9 cellular contexts compared by ENCODE assay signal in genomic region chr13:44576396-44577235, GRCh38. TPM values are rescaled to one million over a fixed set of nuclear protein-coding genes. Genes with fewer than 3 reads are reported as not detected.
DNase-seq lines count a peak whose midpoint lies in the region; ATAC-seq, FAIRE-seq and TF ChIP-seq lines count a peak whose summit lies in the region.
"Had no signal": no experiment of that assay in that cellular context is flagged by ENCODE, and none has a peak within 500 bp of the region (broad histone marks: within the 10 kb centered on the region; RNA-seq: fewer than 3 reads in every experiment).

No MANE protein-coding gene starts in this region.

- WGBS in body of pancreas, 2 donors, result 1% methylated on average over 100 of the region's 109 CpGs; no CpG with 5 or more reads in 1 of the 2 donors

- TF ChIP-seq POLR2A in body of pancreas (IDR thresholded peaks at IDR 0.05), result peak; percentile 50 to 73 (median 73)

- H3K27me3 ChIP-seq in body of pancreas (no peaks in the 10 kb centered on the region), keratinocyte (ENCODE audit: control insufficient read depth, extremely low read depth, insufficient read depth, low read length) (no peaks in the 10 kb centered on the region)

- DNase-seq in SW480 (ENCODE audit: low spot score), result peak; percentile 5
- DNase-seq in body of pancreas, result peak; percentile 19 to 41 (median 26)
- DNase-seq in keratinocyte (ENCODE audit: low read depth, low spot score), result no peak
- DNase-seq in stimulated activated CD4-positive, alpha-beta T cell treated with anti-CD3 and anti-CD28 coated beads, Interleukin-2, amount 100 ng/mL, for 48 hours, result peak; percentile 18 to 24
- no peak for DNase-seq in GF-D8 (lab: John Stamatoyannopoulos, UW)
- DNase-seq in glomerular visceral epithelial cell (ENCODE audit: extremely low spot score), result no peak

- H2AFZ ChIP-seq in keratinocyte (ENCODE audit: control insufficient read depth, low read length), result peak overlapping the region; percentile 70

- H3K27ac ChIP-seq in body of pancreas (peak overlapping the region; percentile 92 to 98 (median 96)), keratinocyte (ENCODE audit: control insufficient read depth, insufficient read depth, low read length) (peak overlapping the region; percentile 72)

- peaks cover 2% of the 10 kb centered on the region for H4K20me1 ChIP-seq in keratinocyte (ENCODE audit: control insufficient read depth, extremely low read depth, insufficient read depth, low read length)

- H3K9ac ChIP-seq in keratinocyte (ENCODE audit: control insufficient read depth, extremely low read depth, insufficient read depth, low read length), result peak overlapping the region; percentile 91

- H3K4me2 ChIP-seq in keratinocyte (ENCODE audit: control insufficient read depth, extremely low read depth, insufficient read depth, low read depth, low read length), result peak overlapping the region; percentile 72

- H3K9me1 ChIP-seq in keratinocyte (ENCODE audit: control insufficient read depth, extremely low read depth, insufficient read depth, low read length), result peaks cover 3% of the 10 kb centered on the region

- dilution Hi-C loops in keratinocyte (cut with MboI; ENCODE audit: extremely low pct_ligation_motif_present, low sequenced_read_pairs), result no loop called here

- H3K9me3 ChIP-seq in body of pancreas (no peaks in the 10 kb centered on the region), keratinocyte (ENCODE audit: control insufficient read depth, low read depth, low read length) (no peaks in the 10 kb centered on the region)

- H3K4me1 ChIP-seq in body of pancreas (peaks cover 47% of the 10 kb centered on the region), keratinocyte (ENCODE audit: control insufficient read depth, extremely low read depth, insufficient read depth, low read length) (peaks cover 44% of the 10 kb centered on the region)

- no peaks in the 10 kb centered on the region for H3K36me3 ChIP-seq in body of pancreas (replicated peaks in 1 of 2; ENCODE audit: insufficient read depth in 1 of 2, low read depth in 2 of 2)
- peaks cover 1 to 14% of the 10 kb centered on the region in 2 experiments for H3K36me3 ChIP-seq in keratinocyte (ENCODE audit: control insufficient read depth in 2 of 2, extremely low read depth in 1 of 2, insufficient read depth in 2 of 2, low read length in 2 of 2)

- TF ChIP-seq CTCF in body of pancreas (IDR thresholded peaks at IDR 0.05) (peak in 2 of 7 experiments; percentile 8 to 11), keratinocyte (optimal IDR thresholded peaks at IDR 0.05 in 1 of 3, IDR thresholded peaks at IDR 0.05 in 1 of 3, conservative IDR thresholded peaks at IDR 0.05 in 1 of 3; ENCODE audit: extremely low read depth in 1 of 3, insufficient read depth in 2 of 3, low read length in 3 of 3) (no peak)

- H3K4me3 ChIP-seq in body of pancreas (peak overlapping the region; percentile 47 to 87), keratinocyte (ENCODE audit: control insufficient read depth in 2 of 3, extremely low read depth in 1 of 3, insufficient read depth in 2 of 3, low read depth in 1 of 3, low read length in 3 of 3) (peak overlapping the region; percentile 85 to 89 (median 86))

- intact Hi-C loops in body of pancreas (cut with DNase I), result no loop called here

- H3K79me2 ChIP-seq in keratinocyte (ENCODE audit: control insufficient read depth, insufficient read depth, low read length), result peaks cover 39% of the 10 kb centered on the region

- ATAC-seq in GM19023 (IDR thresholded peaks at IDR 0.05; ENCODE audit: unreplicated experiment) (peak; percentile 28), HG02938 (IDR thresholded peaks at IDR 0.05; ENCODE audit: unreplicated experiment) (peak; percentile 19), body of pancreas (peak; percentile 12)

- no peak for FAIRE-seq in keratinocyte (lab: Jason Lieb, UNC)
- FAIRE-seq: frontal cortex had no signal

RNA-seq across cellular contexts. Expression of gene TSC22D1, which starts 0.5 kb away (rescaled TPM):
- total RNA-seq in body of pancreas, result 10 to 100 TPM; 30.7 to 50.1 TPM
- 86.6 to 177 TPM (median 97.2 TPM) in 3 replicates for polyA plus RNA-seq in keratinocyte
- polyA plus RNA-seq in keratinocyte (2011; ENCODE audit: low read depth), result 63.6 TPM
- polyA plus RNA-seq in keratinocyte (2011; cell fraction: cytosol; rRNA removed), result 75.4 and 100 TPM in 2 replicates
- polyA plus RNA-seq in keratinocyte (2011; cell fraction: nucleus; rRNA removed), result 250 and 315 TPM in 2 replicates
- polyA plus RNA-seq in keratinocyte (2012; ENCODE audit: low replicate concordance), result 58.9 TPM in 2 replicates
- 35.3 to 148 TPM (median 80.7 TPM) in 3 replicates for polyA minus RNA-seq in keratinocyte
- polyA minus RNA-seq in keratinocyte (2011; cell fraction: cytosol; rRNA and poly(A)+ RNA removed), result 61.0 TPM
- 154 and 239 TPM in 2 replicates for polyA minus RNA-seq in keratinocyte (2011; cell fraction: nucleus; rRNA and poly(A)+ RNA removed)

Comparison
In these comparisons a context has a peak if more than half of its experiments do, and no peak if none do; other contexts are left out.
1. DNase-seq: peak in SW480 (single experiment), body of pancreas (4 of 4) and stimulated activated CD4-positive, alpha-beta T cell treated with anti-CD3 and anti-CD28 coated beads, Interleukin-2, amount 100 ng/mL, for 48 hours (2 of 2); none in keratinocyte (single experiment), GF-D8 (single experiment) and glomerular visceral epithelial cell (single experiment).
2. Peak in every context shown above with its lines, with median percentiles within 50 percentile points of each other: ATAC-seq.